In genomic region chr14:67253076-67253635, GRCh38 we compare ENCODE assay signal across 23 cellular contexts. TPM values are rescaled to one million over a fixed set of nuclear protein-coding genes. Genes with fewer than 3 reads are reported as not detected.
DNase-seq lines count a peak whose midpoint lies in the region; ATAC-seq, FAIRE-seq and TF ChIP-seq lines count a peak whose summit lies in the region.
"Had no signal": no experiment of that assay in that cellular context is flagged by ENCODE, and none has a peak within 500 bp of the region (broad histone marks: within the 10 kb centered on the region; RNA-seq: fewer than 3 reads in every experiment).

No MANE protein-coding gene starts in this region.

- H3K4me1 ChIP-seq in fibroblast of lung (ENCODE audit: control insufficient read depth, extremely low read depth, insufficient read depth, low read length) (peaks cover 6% of the 10 kb centered on the region), kidney (ENCODE audit: control insufficient read depth in 1 of 2, insufficient read depth in 1 of 2, low read depth in 1 of 2, low read length in 2 of 2) (peaks cover 0 to 8% of the 10 kb centered on the region in 2 donors)

- peak overlapping the region; percentile 26 for H3K4me2 ChIP-seq in fibroblast of lung (ENCODE audit: extremely low read depth, insufficient read depth, low read length)
- H3K4me2 ChIP-seq: GM23338, KMS-11 had no signal

- no peak overlapping the region for H3K4me3 Mint-ChIP-seq in activated CD4-positive, alpha-beta T cell treated with anti-CD3 and anti-CD28 coated beads for 36 hours
- H3K4me3 Mint-ChIP-seq: CD14-positive monocyte, GM23338 had no signal

- no peak overlapping the region for H3K27ac Mint-ChIP-seq in activated CD4-positive, alpha-beta T cell treated with anti-CD3 and anti-CD28 coated beads for 36 hours
- H3K27ac Mint-ChIP-seq: CD14-positive monocyte, GM23338 had no signal

- H3K4me3 ChIP-seq in fibroblast of lung (replicated peaks in 1 of 4; ENCODE audit: control extremely low read depth in 1 of 4, insufficient read depth in 1 of 4, low read depth in 3 of 4, low read length in 4 of 4) (no peak overlapping the region), kidney (ENCODE audit: low read length in 2 of 2) (no peak overlapping the region)
- H3K4me3 ChIP-seq: GM23338, SJSA1 had no signal

- POLR2A ChIA-PET in activated CD4-positive, alpha-beta T cell treated with anti-CD3 and anti-CD28 coated beads for 36 hours (lab: Charles Lee), result no interaction called here

- no peaks in the 10 kb centered on the region for H4K20me1 ChIP-seq in fibroblast of lung (ENCODE audit: control insufficient read depth, extremely low read depth, insufficient read depth, low read length)

- intact Hi-C loops in activated CD4-positive, alpha-beta T cell treated with anti-CD3 and anti-CD28 coated beads for 36 hours (cut with DNase I, micrococcal nuclease), result no loop called here
- intact Hi-C loops in kidney (cut with DNase I), result no loop called here

- peaks cover 5% of the 10 kb centered on the region for H3K36me3 Mint-ChIP-seq in activated CD4-positive, alpha-beta T cell treated with anti-CD3 and anti-CD28 coated beads for 36 hours (ENCODE audit: low read depth)

- H3K27me3 ChIP-seq in fibroblast of lung (ENCODE audit: control insufficient read depth, insufficient read depth, low read length), result no peaks in the 10 kb centered on the region
- H3K27me3 ChIP-seq: SJSA1 had no signal

- H3K27me3 Mint-ChIP-seq in activated CD4-positive, alpha-beta T cell treated with anti-CD3 and anti-CD28 coated beads for 36 hours, result no peaks in the 10 kb centered on the region

- H3K9me3 Mint-ChIP-seq in activated CD4-positive, alpha-beta T cell treated with anti-CD3 and anti-CD28 coated beads for 36 hours (ENCODE audit: low read depth), result no peaks in the 10 kb centered on the region
- H3K9me3 Mint-ChIP-seq: GM23338 had no signal

- TF ChIP-seq CTCF in fibroblast of lung (conservative IDR thresholded peaks at IDR 0.05 in 1 of 2, IDR thresholded peaks at IDR 0.05 in 1 of 2; ENCODE audit: low read depth in 1 of 2, low read length in 2 of 2) (no peak), kidney (IDR thresholded peaks at IDR 0.05; ENCODE audit: borderline replicate concordance, extremely low read depth, insufficient read depth) (no peak)

- CTCF ChIA-PET in activated CD4-positive, alpha-beta T cell treated with anti-CD3 and anti-CD28 coated beads for 36 hours (lab: Charles Lee), result interaction anchor here (0.6 kb wide), 1 partner anchor 889 kb away, joined by 4 read pairs; no protein-coding TSS in a partner anchor

- H3K4me1 Mint-ChIP-seq in activated CD4-positive, alpha-beta T cell treated with anti-CD3 and anti-CD28 coated beads for 36 hours, result peaks cover 14% of the 10 kb centered on the region
- H3K4me1 Mint-ChIP-seq: CD14-positive monocyte had no signal

- H3K9ac ChIP-seq in fibroblast of lung (ENCODE audit: insufficient read depth, low read length) (no peak overlapping the region), kidney (ENCODE audit: low read length in 2 of 2) (no peak overlapping the region)
- H3K9ac ChIP-seq: KMS-11 had no signal

- H2AFZ ChIP-seq in fibroblast of lung (ENCODE audit: low read length), result no peak overlapping the region
- H2AFZ ChIP-seq: GM23338 had no signal

- no peak for DNase-seq in activated CD4-positive, alpha-beta T cell treated with anti-CD3 and anti-CD28 coated beads for 36 hours
- DNase-seq in activated CD4-positive, alpha-beta T cell treated with anti-CD3 and anti-CD28 coated beads for 48 hours, result no peak
- DNase-seq in NCI-H226 (peak; percentile 23), fibroblast of lung (ENCODE audit: low read depth in 2 of 2) (peak in 1 of 2 donors; percentile 19), kidney (no peak)
- DNase-seq in stimulated activated CD4-positive, alpha-beta T cell treated with anti-CD3 and anti-CD28 coated beads, Interleukin-1b, Interleukin-23, amount 100 ng/mL, for 48 hours, result no peak
- no peak for DNase-seq in stimulated activated naive CD8-positive, alpha-beta T cell treated with anti-CD3 and anti-CD28 coated beads, Interleukin-15, Interleukin-2, amounts not matched to agents 100 U/mL and 50 U/mL, for 24 hours
- DNase-seq: 8988T, DMS79 treated with DMSO at 0.1 percent for 48 hours, HCEC 1CT, NCI-H1417, NCI-H187, NCI-H2107, NCI-H2227 treated with DMSO at 0.1 percent for 48 hours, NCI-H524, NCI-H82, PC-3 had no signal

- ATAC-seq in activated CD4-positive, alpha-beta T cell treated with anti-CD3 and anti-CD28 coated beads for 36 hours, result peak; percentile 23
- no peak for ATAC-seq in HG03159 (IDR thresholded peaks at IDR 0.05; ENCODE audit: unreplicated experiment)
- ATAC-seq in stimulated activated naive CD8-positive, alpha-beta T cell treated with anti-CD3 and anti-CD28 coated beads, Interleukin-15, Interleukin-2, amounts not matched to agents 100 U/mL and 50 U/mL, for 24 hours, result no peak
- ATAC-seq: GM23338, PC-3 had no signal

- no peaks in the 10 kb centered on the region for H3K9me3 ChIP-seq in fibroblast of lung (ENCODE audit: control insufficient read depth, insufficient read depth, low read depth, low read length)
- H3K9me3 ChIP-seq in kidney (ENCODE audit: control insufficient read depth in 1 of 2, low read length in 2 of 2), result no peaks in the 10 kb centered on the region
- H3K9me3 ChIP-seq: SJSA1 had no signal

- FAIRE-seq in kidney (lab: Jason Lieb, UNC), result no peak

- H3K36me3 ChIP-seq in fibroblast of lung (ENCODE audit: control insufficient read depth, insufficient read depth, low read length) (no peaks in the 10 kb centered on the region), kidney (ENCODE audit: control insufficient read depth in 1 of 2, insufficient read depth in 2 of 2, low read length in 2 of 2) (no peaks in the 10 kb centered on the region)

- H3K79me2 ChIP-seq in fibroblast of lung (ENCODE audit: control insufficient read depth, insufficient read depth, low read length), result peaks cover 74% of the 10 kb centered on the region

- H3K27ac ChIP-seq in fibroblast of lung (ENCODE audit: insufficient read depth, low read length) (no peak overlapping the region), kidney (ENCODE audit: low read depth in 2 of 2, low read length in 2 of 2) (no peak overlapping the region)
- H3K27ac ChIP-seq: KMS-11, RWPE1, SJSA1 had no signal

RNA-seq across cellular contexts. Expression of gene PALS1, which starts 11.9 kb away (rescaled TPM):
- 1 to 10 TPM; 5.9 to 6.6 TPM for total RNA-seq in activated CD4-positive, alpha-beta T cell treated with anti-CD3 and anti-CD28 coated beads for 36 hours
- total RNA-seq in fibroblast of lung, result 17.7 and 32.0 TPM in 2 replicates
- polyA plus RNA-seq in fibroblast of lung, result 24.9 and 25.6 TPM in 2 replicates
- polyA plus RNA-seq in fibroblast of lung (2012), result 18.1 and 18.2 TPM in 2 replicates
- polyA minus RNA-seq in fibroblast of lung (ENCODE audit: low replicate concordance), result 3.9 and 14.4 TPM in 2 replicates
- 33.3 TPM for total RNA-seq in kidney
- 20.6 TPM for polyA plus RNA-seq in kidney (ENCODE audit: insufficient read depth, low read depth, low replicate concordance)
